14 cellular contexts compared by ENCODE assay signal in the genomic region with DNA sequence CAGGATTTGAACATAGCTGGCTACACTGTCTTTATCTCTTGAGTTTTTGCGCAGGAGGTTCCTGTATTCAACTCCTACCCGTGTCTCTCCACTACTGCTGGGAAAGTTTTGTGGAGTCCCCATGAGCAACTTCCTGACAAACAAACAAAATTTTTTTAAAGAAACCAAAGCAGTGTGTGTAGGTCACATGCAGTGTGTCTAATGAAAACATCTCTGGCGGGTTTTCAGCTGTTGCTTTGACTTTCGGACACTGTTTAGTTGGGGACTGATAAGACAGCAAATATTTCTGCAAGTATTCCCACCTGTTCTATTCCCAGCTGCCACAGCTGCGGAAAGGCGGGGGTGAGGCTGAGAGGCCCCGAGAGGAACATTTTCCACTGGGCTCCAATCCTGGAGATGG. TPM values are rescaled to one million over a fixed set of nuclear protein-coding genes. Genes with fewer than 3 reads are reported as not detected.
DNase-seq lines count a peak whose midpoint lies in the region; ATAC-seq and TF ChIP-seq lines count a peak whose summit lies in the region.
"Had no signal": no experiment of that assay in that cellular context is flagged by ENCODE, and none has a peak within 500 bp of the region (broad histone marks: within the 10 kb centered on the region; RNA-seq: fewer than 3 reads in every experiment).

No MANE protein-coding gene starts in this region.

- H3K4me1 ChIP-seq in KMS-11 (ENCODE audit: low read depth, poor library complexity, severe bottlenecking): peaks cover 18% of the 10 kb centered on the region

- no peak overlapping the region for H2AFZ ChIP-seq in KMS-11 (ENCODE audit: low read depth)

- DNase-seq in CD1c-positive myeloid dendritic cell (ENCODE audit: extremely low spot score): peak; percentile 21
- DNase-seq in brain microvascular endothelial cell: peak; percentile 18
- peak; percentile 98 for DNase-seq in myocyte (ENCODE audit: low read depth)
- DNase-seq in germinal center (ENCODE audit: low spot score): no peak
- DNase-seq in SKM-1 (lab: John Stamatoyannopoulos, UW; ENCODE audit: unreplicated experiment): no peak
- no peak for DNase-seq in cerebellum (ENCODE audit: low spot score)
- DNase-seq: activated T-cell treated with anti-CD3 and anti-CD28 coated beads, Interleukin-2, amount 50 U/mL, for 48 hours; immature natural killer cell; right cardiac atrium; WERI-Rb-1 had no signal

- peak overlapping the region; percentile 98; the same call in 1 of the 2 replicates for H3K4me2 ChIP-seq in KMS-11

- H3K27me3 ChIP-seq in KMS-11 (ENCODE audit: insufficient read depth, low read depth): no peaks in the 10 kb centered on the region
- H3K27me3 ChIP-seq in brain microvascular endothelial cell (replicated peaks): no peaks in the 10 kb centered on the region
- H3K27me3 ChIP-seq: adrenal gland, SJSA1 had no signal

- no peak for TF ChIP-seq CTCF in KMS-11 (conservative IDR thresholded peaks at IDR 0.05; ENCODE audit: low read depth, low read length)
- TF ChIP-seq CTCF in brain microvascular endothelial cell (IDR thresholded peaks at IDR 0.05; ENCODE audit: low read depth, low read length, missing control alignments): no peak

- H3K36me3 ChIP-seq in KMS-11 (ENCODE audit: insufficient read depth): no peaks in the 10 kb centered on the region
- H3K36me3 ChIP-seq in brain microvascular endothelial cell (replicated peaks): no peaks in the 10 kb centered on the region
- H3K36me3 ChIP-seq: adrenal gland, SJSA1, WERI-Rb-1 had no signal

- in situ Hi-C loops in brain microvascular endothelial cell (cut with HindIII; ENCODE audit: low pct_ligation_motif_present, low sequenced_read_pairs): no loop called here

- ATAC-seq in GM21619 (IDR thresholded peaks at IDR 0.05; ENCODE audit: unreplicated experiment): no peak
- ATAC-seq: right cardiac atrium had no signal

- no peak overlapping the region for H3K4me3 ChIP-seq in KMS-11 (IDR thresholded peaks at IDR 0.05; ENCODE audit: insufficient read depth, low read depth, low read length)
- H3K4me3 ChIP-seq in brain microvascular endothelial cell (ENCODE audit: low read depth, low read length): no peak overlapping the region
- H3K4me3 ChIP-seq: adrenal gland, SJSA1 had no signal

- no peaks in the 10 kb centered on the region for H3K79me2 ChIP-seq in KMS-11 (ENCODE audit: insufficient read depth, low read depth)

- no peak overlapping the region for H3K27ac ChIP-seq in KMS-11
- no peak overlapping the region for H3K27ac ChIP-seq in brain microvascular endothelial cell
- H3K27ac ChIP-seq: adrenal gland, SJSA1, WERI-Rb-1 had no signal

- no peak overlapping the region for H3K9ac ChIP-seq in KMS-11

- no peaks in the 10 kb centered on the region for H4K20me1 ChIP-seq in KMS-11 (ENCODE audit: insufficient read depth)

RNA-seq across cellular contexts. Expression of a gene that starts 2.0 kb away (rescaled TPM):
- 266 and 305 TPM in 2 replicates for total RNA-seq in myocyte
- 58.6 TPM for polyA plus RNA-seq in myocyte (2012)
- total RNA-seq in cerebellum: 23.0 TPM

Comparison
In these comparisons a context has a peak if more than half of its experiments do, and no peak if none do; other contexts are left out.
1. DNase-seq: peak in CD1c-positive myeloid dendritic cell (single experiment), brain microvascular endothelial cell (single experiment) and myocyte (single experiment); none in germinal center (single experiment), SKM-1 (single experiment) and cerebellum (single experiment).
2. RNA of a gene that starts 2.0 kb away (total RNA-seq): 266 to 305 TPM in myocyte; 23.0 TPM in cerebellum (single experiment); every median in the first group is over 10 times any median in the second.